Comparison of ENCODE assay signal across 11 cellular contexts in genomic region chr9:9003184-9003583, GRCh38.
A peak's percentile ranks its signal among the peaks of the same experiment; 100 is the strongest.
DNase-seq lines count a peak whose midpoint lies in the region; ATAC-seq and TF ChIP-seq lines count a peak whose summit lies in the region.
"Had no signal": no experiment of that assay in that cellular context is flagged by ENCODE, and none has a peak within 500 bp of the region (broad histone marks: within the 10 kb centered on the region; RNA-seq: fewer than 3 reads in every experiment).

No MANE protein-coding gene starts in this region.

- H3K4me1 Mint-ChIP-seq in stimulated activated effector memory CD8-positive, alpha-beta T cell treated with anti-CD3 and anti-CD28 coated beads, Interleukin-12 subunit alpha, Interleukin-12 subunit beta, amount 100 ng/mL, for 72 hours = no peaks in the 10 kb centered on the region

- peaks cover under 1% of the 10 kb centered on the region for H3K9me3 ChIP-seq in mucosa of descending colon
- H3K9me3 ChIP-seq: neutrophil had no signal

- H3K36me3 Mint-ChIP-seq in stimulated activated effector memory CD8-positive, alpha-beta T cell treated with anti-CD3 and anti-CD28 coated beads, Interleukin-12 subunit alpha, Interleukin-12 subunit beta, amount 100 ng/mL, for 72 hours = no peaks in the 10 kb centered on the region

- no peak overlapping the region for H3K4me3 Mint-ChIP-seq in stimulated activated effector memory CD8-positive, alpha-beta T cell treated with anti-CD3 and anti-CD28 coated beads, Interleukin-12 subunit alpha, Interleukin-12 subunit beta, amount 100 ng/mL, for 72 hours
- H3K4me3 Mint-ChIP-seq: activated T-cell treated with anti-CD3 and anti-CD28 coated beads, Interleukin-2, amount 50 U/mL, for 72 hours had no signal

- H3K36me3 ChIP-seq in mucosa of descending colon (ENCODE audit: low read depth) = no peaks in the 10 kb centered on the region
- H3K36me3 ChIP-seq: neutrophil had no signal

- intact Hi-C loops in dorsolateral prefrontal cortex (cut with DNase I) = loop anchor here (2.0 to 10.0 kb wide), 4 partner anchors 106 to 1158 kb away; no protein-coding TSS in a partner anchor
- intact Hi-C loops in mucosa of descending colon (cut with DNase I, micrococcal nuclease) = no loop called here

- no peaks in the 10 kb centered on the region for H3K27me3 ChIP-seq in dorsolateral prefrontal cortex
- H3K27me3 ChIP-seq: neutrophil had no signal

- no peak overlapping the region for H3K27ac Mint-ChIP-seq in stimulated activated effector memory CD8-positive, alpha-beta T cell treated with anti-CD3 and anti-CD28 coated beads, Interleukin-12 subunit alpha, Interleukin-12 subunit beta, amount 100 ng/mL, for 72 hours
- H3K27ac Mint-ChIP-seq: activated T-cell treated with anti-CD3 and anti-CD28 coated beads, Interleukin-2, amount 50 U/mL, for 72 hours had no signal

- TF ChIP-seq CTCF in dorsolateral prefrontal cortex (IDR thresholded peaks at IDR 0.05 in 54 of 56, conservative IDR thresholded peaks at IDR 0.05 in 2 of 56; ENCODE audit: low read depth in 1 of 56, partially characterized antibody in 56 of 56) (peak in 53 of 56 donors; percentile 15 to 79 (median 52)), mucosa of descending colon (IDR thresholded peaks at IDR 0.05) (no peak)

- peak; percentile 24 for DNase-seq in G401 (ENCODE audit: low spot score)
- DNase-seq in NCI-H446 treated with DMSO at 0.1 percent for 48 hours (lab: John Stamatoyannopoulos, UW) = peak; percentile 43
- DNase-seq in dorsolateral prefrontal cortex = peak in 5 of 10 donors; percentile 5 to 69 (median 33)
- peak in 1 of 3 donors; percentile 21 for DNase-seq in mucosa of descending colon
- no peak for DNase-seq in stimulated activated effector memory CD8-positive, alpha-beta T cell treated with anti-CD3 and anti-CD28 coated beads, Interleukin-12 subunit alpha, Interleukin-12 subunit beta, amount 100 ng/mL, for 72 hours (ENCODE audit: low spot score in 2 of 2)
- DNase-seq in activated naive CD4-positive, alpha-beta T cell (lab: John Stamatoyannopoulos, UW) = no peak
- no peak for DNase-seq in T-helper 1 cell
- DNase-seq: activated T-cell treated with anti-CD3 and anti-CD28 coated beads, Interleukin-2, amount 50 U/mL, for 72 hours; SHP77 treated with DMSO at 0.1 percent for 48 hours had no signal

- peak overlapping the region in 40 of 59 donors; percentile 1 to 77 (median 50) for H3K27ac ChIP-seq in dorsolateral prefrontal cortex
- H3K27ac ChIP-seq: neutrophil had no signal

- H3K4me1 ChIP-seq in mucosa of descending colon (ENCODE audit: low read depth) = no peaks in the 10 kb centered on the region

- H3K4me3 ChIP-seq in dorsolateral prefrontal cortex = no peak overlapping the region
- no peak overlapping the region for H3K4me3 ChIP-seq in mucosa of descending colon

- H3K9me3 Mint-ChIP-seq in stimulated activated effector memory CD8-positive, alpha-beta T cell treated with anti-CD3 and anti-CD28 coated beads, Interleukin-12 subunit alpha, Interleukin-12 subunit beta, amount 100 ng/mL, for 72 hours = peaks cover 3% of the 10 kb centered on the region
- H3K9me3 Mint-ChIP-seq: activated T-cell treated with anti-CD3 and anti-CD28 coated beads, Interleukin-2, amount 50 U/mL, for 72 hours had no signal

- ATAC-seq in mucosa of descending colon = peak; percentile 35
- ATAC-seq in stimulated activated effector memory CD8-positive, alpha-beta T cell treated with anti-CD3 and anti-CD28 coated beads, Interleukin-12 subunit alpha, Interleukin-12 subunit beta, amount 100 ng/mL, for 72 hours = no peak
- no peak for ATAC-seq in HG03354 (IDR thresholded peaks at IDR 0.05; ENCODE audit: poor library complexity, severe bottlenecking, unreplicated experiment)
- ATAC-seq: activated T-cell treated with anti-CD3 and anti-CD28 coated beads, Interleukin-2, amount 50 U/mL, for 72 hours had no signal

- in situ Hi-C loops in G401 (cut with HindIII; ENCODE audit: low sequenced_read_pairs) = no loop called here

Comparison
In these comparisons a context has a peak if more than half of its experiments do, and no peak if none do; other contexts are left out.
1. DNase-seq: peak in G401 (single experiment) and NCI-H446 treated with DMSO at 0.1 percent for 48 hours (single experiment); none in stimulated activated effector memory CD8-positive, alpha-beta T cell treated with anti-CD3 and anti-CD28 coated beads, Interleukin-12 subunit alpha, Interleukin-12 subunit beta, amount 100 ng/mL, for 72 hours (0 of 2), activated naive CD4-positive, alpha-beta T cell (0 of 4) and T-helper 1 cell (0 of 5).
2. intact Hi-C loops: an anchor here in dorsolateral prefrontal cortex (2.0 to 10.0 kb wide); none called in mucosa of descending colon.